ENCODE assay signal across 8 cellular contexts in the genomic region with DNA sequence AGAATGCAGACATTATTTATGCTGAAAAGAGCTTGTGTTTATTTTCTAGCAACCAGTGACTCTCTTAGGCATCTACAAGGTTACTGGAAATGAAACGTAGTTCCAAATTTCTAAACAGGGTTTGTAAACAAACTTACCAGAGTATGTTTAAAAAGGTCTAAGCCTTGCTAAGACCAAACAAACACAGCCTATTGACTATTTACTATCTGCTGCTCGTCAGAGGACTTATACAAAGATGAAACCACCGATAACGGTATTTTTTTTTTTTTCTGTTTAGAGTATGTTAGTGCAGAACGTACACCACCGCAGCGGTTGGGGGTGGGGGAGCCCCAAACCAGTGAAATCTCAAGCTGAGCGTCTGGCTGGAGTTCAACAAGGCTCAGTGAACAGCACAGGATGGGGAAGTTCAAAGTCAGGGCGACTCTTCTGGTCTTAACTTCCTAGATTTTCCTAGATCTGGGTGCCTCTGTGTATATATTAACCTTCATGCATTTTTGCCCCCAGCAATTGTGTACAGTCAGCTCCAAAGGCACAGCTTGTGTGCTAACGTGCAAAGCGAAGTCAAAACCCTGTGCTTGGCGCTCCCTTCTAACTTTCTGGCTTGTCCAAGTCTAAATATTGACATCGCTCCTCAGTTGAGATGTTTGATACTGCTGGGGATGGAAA. TPM values are rescaled to one million over a fixed set of nuclear protein-coding genes. Genes with fewer than 3 reads are reported as not detected.
DNase-seq lines count a peak whose midpoint lies in the region; ATAC-seq, FAIRE-seq and TF ChIP-seq lines count a peak whose summit lies in the region.

No MANE protein-coding gene starts in this region.

- intact Hi-C loops in activated T-helper 2 cell treated with anti-CD3 and anti-CD28 coated beads, Interferon-gamma antibody, Interleukin-2, Interleukin-4, amounts not matched to agents 10 μg/mL and 5 μg/mL and 100 μg/mL, durations not matched to agents 14 hours and 24 hours and 36 hours (cut with micrococcal nuclease): loop anchor here (2.0 to 5.0 kb wide), 2 partner anchors 22 to 165 kb away; a partner anchor contains a TSS
- intact Hi-C loops in cardiac septum (cut with DNase I): no loop called here
- intact Hi-C loops in pancreas (cut with DNase I): no loop called here

- H3K4me3 ChIP-seq in pancreas: peak overlapping the region; percentile 47 to 88 (median 76)

- H3K4me1 ChIP-seq in pancreas: peaks cover 0 to 29% (median 11%) of the 10 kb centered on the region in 3 donors

- H3K27ac ChIP-seq in pancreas: peak overlapping the region; percentile 92 to 99 (median 96)

- H3K27ac Mint-ChIP-seq in activated T-helper 2 cell treated with anti-CD3 and anti-CD28 coated beads, Interferon-gamma antibody, Interleukin-2, Interleukin-4, amounts not matched to agents 10 μg/mL and 5 μg/mL and 100 μg/mL, durations not matched to agents 14 hours and 24 hours and 36 hours: peak overlapping the region; percentile 21

- H3K4me1 Mint-ChIP-seq in activated T-helper 2 cell treated with anti-CD3 and anti-CD28 coated beads, Interferon-gamma antibody, Interleukin-2, Interleukin-4, amounts not matched to agents 10 μg/mL and 5 μg/mL and 100 μg/mL, durations not matched to agents 14 hours and 24 hours and 36 hours (ENCODE audit: low read depth): peaks cover 9% of the 10 kb centered on the region

- TF ChIP-seq CTCF in pancreas (IDR thresholded peaks at IDR 0.05): no peak

- H3K4me3 Mint-ChIP-seq in activated T-helper 2 cell treated with anti-CD3 and anti-CD28 coated beads, Interferon-gamma antibody, Interleukin-2, Interleukin-4, amounts not matched to agents 10 μg/mL and 5 μg/mL and 100 μg/mL, durations not matched to agents 14 hours and 24 hours and 36 hours (ENCODE audit: low read depth): peak overlapping the region; percentile 71

- H3K27me3 Mint-ChIP-seq in activated T-helper 2 cell treated with anti-CD3 and anti-CD28 coated beads, Interferon-gamma antibody, Interleukin-2, Interleukin-4, amounts not matched to agents 10 μg/mL and 5 μg/mL and 100 μg/mL, durations not matched to agents 14 hours and 24 hours and 36 hours (ENCODE audit: low read depth): peaks cover 77% of the 10 kb centered on the region

- 2 to 3% methylated on average over 13 of the region's 13 CpGs for WGBS in pancreas, 2 donors

- no peaks in the 10 kb centered on the region for H3K9me3 ChIP-seq in pancreas

- no peaks in the 10 kb centered on the region for H3K36me3 ChIP-seq in pancreas

- peak; percentile 52 for ATAC-seq in GM19025 (IDR thresholded peaks at IDR 0.05; ENCODE audit: low read depth, unreplicated experiment)
- ATAC-seq in pancreas: peak in 3 of 4 donors; percentile 8 to 24 (median 16)

- DNase-seq in C1 segment of cervical spinal cord (lab: John Stamatoyannopoulos, UW) (peak in 9 of 14 donors; percentile 27 to 73 (median 67)), HT-29 (ENCODE audit: low spot score) (peak; percentile 29), cardiac septum (ENCODE audit: low spot score) (peak; percentile 76), pancreas (peak; percentile 25 to 59 (median 42)), NOMO-1 (lab: John Stamatoyannopoulos, UW; ENCODE audit: unreplicated experiment in 2 of 2) (no peak), NK-92 (lab: John Stamatoyannopoulos, UW; ENCODE audit: unreplicated experiment) (no peak)
- DNase-seq in activated T-helper 2 cell treated with anti-CD3 and anti-CD28 coated beads, Interferon-gamma antibody, Interleukin-2, Interleukin-4, amounts not matched to agents 10 μg/mL and 5 μg/mL and 100 μg/mL, durations not matched to agents 14 hours and 24 hours and 36 hours (ENCODE audit: low spot score): peak; percentile 39

- no peaks in the 10 kb centered on the region for H3K36me3 Mint-ChIP-seq in activated T-helper 2 cell treated with anti-CD3 and anti-CD28 coated beads, Interferon-gamma antibody, Interleukin-2, Interleukin-4, amounts not matched to agents 10 μg/mL and 5 μg/mL and 100 μg/mL, durations not matched to agents 14 hours and 24 hours and 36 hours (ENCODE audit: low read depth)

- no peaks in the 10 kb centered on the region for H3K27me3 ChIP-seq in pancreas

- H3K9me3 Mint-ChIP-seq in activated T-helper 2 cell treated with anti-CD3 and anti-CD28 coated beads, Interferon-gamma antibody, Interleukin-2, Interleukin-4, amounts not matched to agents 10 μg/mL and 5 μg/mL and 100 μg/mL, durations not matched to agents 14 hours and 24 hours and 36 hours: no peaks in the 10 kb centered on the region

- no peak for FAIRE-seq in pancreas (lab: Jason Lieb, UNC)

RNA-seq across cellular contexts. Expression of a gene that starts 1.2 kb away (rescaled TPM):
- total RNA-seq in HT-29 (2014; rRNA removed; shearing (Covaris generic)): 1.3 and 1.4 TPM in 2 replicates
- total RNA-seq in activated T-helper 2 cell treated with anti-CD3 and anti-CD28 coated beads, Interferon-gamma antibody, Interleukin-2, Interleukin-4, amounts not matched to agents 10 μg/mL and 5 μg/mL and 100 μg/mL, durations not matched to agents 14 hours and 24 hours and 36 hours: 0.05 and 0.30 TPM in 2 replicates
- total RNA-seq in cardiac septum (16.3 TPM), pancreas (10 to 100 TPM in 1 of 6 donors, 1 to 10 TPM in 5; 5.2 to 11.3 (median 7.6) TPM)
- 1 to 10 TPM; 4.0 to 8.1 TPM for polyA plus RNA-seq in pancreas

Comparison
In these comparisons a context has a peak if more than half of its experiments do, and no peak if none do; other contexts are left out.
1. DNase-seq: peak in C1 segment of cervical spinal cord (9 of 14), HT-29 (single experiment), activated T-helper 2 cell treated with anti-CD3 and anti-CD28 coated beads, Interferon-gamma antibody, Interleukin-2, Interleukin-4, amounts not matched to agents 10 μg/mL and 5 μg/mL and 100 μg/mL, durations not matched to agents 14 hours and 24 hours and 36 hours (single experiment), cardiac septum (single experiment) and pancreas (6 of 6); none in NOMO-1 (0 of 2) and NK-92 (single experiment).